ENCODE assay signal across 8 cellular contexts in the genomic region with DNA sequence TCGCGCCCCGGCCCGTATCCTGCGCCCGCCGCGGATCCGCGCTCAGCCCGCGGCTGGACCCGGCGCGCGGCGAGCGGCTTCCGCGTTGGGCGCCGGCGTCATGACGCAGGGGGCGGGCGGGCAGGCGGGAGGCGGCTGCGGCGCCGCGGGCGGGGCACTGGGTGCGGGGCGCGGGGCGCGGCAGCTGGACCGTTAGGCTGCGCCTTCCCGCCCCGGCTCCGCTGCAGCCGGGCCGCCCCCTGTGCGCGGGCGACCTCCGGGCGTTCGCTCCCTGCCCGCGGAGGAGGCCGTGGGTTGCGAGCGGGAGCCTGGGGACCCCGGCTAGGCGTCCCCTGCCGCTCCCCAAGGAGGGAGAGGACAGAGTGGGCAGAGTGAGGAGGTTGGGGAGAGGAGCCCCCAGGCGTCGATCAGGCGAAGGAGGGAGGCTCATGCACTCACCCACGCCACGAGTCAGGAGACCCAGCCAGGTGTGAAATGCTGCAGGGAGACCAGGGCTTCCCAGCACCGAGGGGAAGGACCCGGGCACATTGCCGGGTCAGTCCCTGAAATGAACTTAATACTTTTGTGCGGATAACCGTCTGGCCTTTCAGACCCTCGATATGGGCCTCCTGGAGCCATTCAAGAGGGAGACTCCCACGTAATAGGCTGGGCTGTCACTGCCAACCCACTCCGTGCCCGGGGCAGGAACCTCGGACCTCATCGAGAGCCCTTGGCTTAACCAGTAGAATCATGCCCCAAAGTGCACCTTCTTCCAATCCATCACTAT. TPM values are rescaled to one million over a fixed set of nuclear protein-coding genes. Genes with fewer than 3 reads are reported as not detected.
A peak's percentile ranks its signal among the peaks of the same experiment; 100 is the strongest.
DNase-seq lines count a peak whose midpoint lies in the region; ATAC-seq and TF ChIP-seq lines count a peak whose summit lies in the region.

A gene (minus strand): TSS at position 55 of the 766 bp plus-strand sequence. CDS start 252 bp downstream, outside the sequence.

- TF ChIP-seq POLR2A in prostate gland (IDR thresholded peaks at IDR 0.05) = no peak

- no peaks in the 10 kb centered on the region for H3K27me3 Mint-ChIP-seq in T-helper 17 cell

- peak within 1 kb of the TSS; percentile 66 to 74 for H3K27ac ChIP-seq in prostate gland
- peak within 1 kb of the TSS; percentile 85 for H3K27ac ChIP-seq in upper lobe of right lung

- H3K36me3 ChIP-seq in prostate gland (no peaks in the 10 kb centered on the region), upper lobe of right lung (no peaks in the 10 kb centered on the region)

- WGBS in prostate gland = 34% methylated on average over 17 of the region's 75 CpGs

- H3K27me3 ChIP-seq in prostate gland (replicated peaks; ENCODE audit: insufficient read depth) (no peaks in the 10 kb centered on the region), upper lobe of right lung (no peaks in the 10 kb centered on the region)

- DNase-seq in EH (ENCODE audit: low read depth) (peak; percentile 79), HuH-7 (ENCODE audit: low spot score) (peak; percentile 81), T-helper 17 cell (peak; percentile 68 to 80 (median 76)), amygdala (lab: John Stamatoyannopoulos, UW) (peak in 43 of 56 donors; percentile 18 to 85 (median 55)), left ventricle myocardium superior (peak; percentile 91), prostate gland (ENCODE audit: low spot score) (peak; percentile 55), upper lobe of right lung (peak; percentile 91)

- peak; percentile 66 for ATAC-seq in GM21447 (IDR thresholded peaks at IDR 0.05; ENCODE audit: unreplicated experiment)
- peak; percentile 86 for ATAC-seq in T-helper 17 cell
- peak; percentile 92 for ATAC-seq in left ventricle myocardium superior
- ATAC-seq in upper lobe of right lung = peak; percentile 92

- H3K4me1 ChIP-seq in prostate gland (replicated peaks) = no peaks in the 10 kb centered on the region
- H3K4me1 ChIP-seq in upper lobe of right lung = peaks cover 10% of the 10 kb centered on the region

- H3K4me1 Mint-ChIP-seq in T-helper 17 cell = peaks cover 27% of the 10 kb centered on the region

- H3K4me3 ChIP-seq in prostate gland (peak within 1 kb of the TSS; percentile 78 to 88), upper lobe of right lung (peak within 1 kb of the TSS; percentile 72)

- H3K4me3 Mint-ChIP-seq in T-helper 17 cell = peak within 1 kb of the TSS; percentile 96

- TF ChIP-seq CTCF in prostate gland (IDR thresholded peaks at IDR 0.05) (no peak), upper lobe of right lung (IDR thresholded peaks at IDR 0.05) (no peak)

- intact Hi-C loops in left ventricle myocardium superior (cut with micrococcal nuclease) (loop anchor here (10.0 kb wide), 1 partner anchor 390 kb away; a partner anchor contains a TSS), prostate gland (cut with DNase I) (loop anchor here (10.0 kb wide), 2 partner anchors 370 to 700 kb away; a partner anchor contains a TSS), upper lobe of right lung (cut with DNase I) (loop anchor here (10.0 kb wide), 1 partner anchor 100 kb away; no protein-coding TSS in a partner anchor)

- peak within 1 kb of the TSS; percentile 72 for H3K27ac Mint-ChIP-seq in T-helper 17 cell

- H3K9me3 ChIP-seq in T-helper 17 cell (ENCODE audit: control insufficient read depth, low read length, poor library complexity, severe bottlenecking) = no peaks in the 10 kb centered on the region
- no peaks in the 10 kb centered on the region for H3K9me3 ChIP-seq in prostate gland
- no peaks in the 10 kb centered on the region for H3K9me3 ChIP-seq in upper lobe of right lung

- H3K36me3 Mint-ChIP-seq in T-helper 17 cell (ENCODE audit: low read depth) = no peaks in the 10 kb centered on the region

RNA-seq across cellular contexts. Expression of the gene that starts here (rescaled TPM):
- total RNA-seq in T-helper 17 cell (100 to 1,000 TPM; 167 to 205 TPM), left ventricle myocardium superior (12.1 TPM), prostate gland (10 to 100 TPM; 13.2 to 17.4 TPM), upper lobe of right lung (61.2 TPM)

Comparison
In these comparisons a context has a peak if more than half of its experiments do, and no peak if none do; other contexts are left out.
1. Peak in every context shown above with its lines: DNase-seq, ATAC-seq, H3K4me3 ChIP-seq and H3K27ac ChIP-seq.